8 cellular contexts compared by ENCODE assay signal in the genomic region with DNA sequence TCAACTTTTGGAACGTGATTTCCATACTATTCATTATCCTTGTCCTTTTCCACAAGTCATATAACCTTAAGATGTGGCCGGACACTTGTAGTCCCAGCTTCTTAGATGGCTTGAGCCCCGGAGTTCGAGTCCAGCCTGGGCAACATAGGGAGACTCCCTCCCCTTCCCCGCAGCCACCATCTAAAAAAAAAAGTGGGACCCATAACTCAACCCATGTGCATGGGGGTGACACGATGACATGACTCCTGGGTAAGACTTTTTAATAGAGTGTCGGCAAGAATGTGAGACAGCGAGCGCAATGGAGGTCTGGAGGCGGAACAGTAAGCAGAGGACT. TPM values are rescaled to one million over a fixed set of nuclear protein-coding genes. Genes with fewer than 3 reads are reported as not detected.
A peak's percentile ranks its signal among the peaks of the same experiment; 100 is the strongest.
DNase-seq lines count a peak whose midpoint lies in the region; ATAC-seq, FAIRE-seq and TF ChIP-seq lines count a peak whose summit lies in the region.

No MANE protein-coding gene starts in this region.

- peak overlapping the region; percentile 97 for H3K4me3 ChIP-seq in Karpas-422 (ENCODE audit: low read length)
- H3K4me3 ChIP-seq in brain microvascular endothelial cell (ENCODE audit: low read depth, low read length) = peak overlapping the region; percentile 92
- H3K4me3 ChIP-seq in HepG2 (replicated peaks in 1 of 3; ENCODE audit: insufficient read depth in 1 of 3, low read depth in 2 of 3, low read length in 3 of 3) = peak overlapping the region; percentile 73 to 88 (median 77); a peak in 5 of 6 replicates
- peak overlapping the region; percentile 91 to 95 for H3K4me3 ChIP-seq in tibial artery

- H3K36me3 Mint-ChIP-seq in CD4-positive, alpha-beta T cell (ENCODE audit: low read depth) = peaks cover 64% of the 10 kb centered on the region

- H4K20me1 ChIP-seq in Karpas-422 (ENCODE audit: insufficient read depth, low read depth, low read length) (no peaks in the 10 kb centered on the region), HepG2 (ENCODE audit: insufficient read depth, low read length) (no peaks in the 10 kb centered on the region)

- no peak for TF ChIP-seq CTCF in CD4-positive, alpha-beta T cell (IDR thresholded peaks at IDR 0.05)
- TF ChIP-seq CTCF in brain microvascular endothelial cell (IDR thresholded peaks at IDR 0.05; ENCODE audit: low read depth, low read length, missing control alignments) (no peak), HepG2 (CRISPR knock-in tag; IDR thresholded peaks at IDR 0.05) (no peak), tibial artery (IDR thresholded peaks at IDR 0.05) (no peak)

- H3K36me3 ChIP-seq in Karpas-422 (ENCODE audit: insufficient read depth, low read length) (peaks cover 31% of the 10 kb centered on the region; the same call in 1 of the 2 replicates), brain microvascular endothelial cell (replicated peaks) (no peaks in the 10 kb centered on the region), HepG2 (replicated peaks in 1 of 2; ENCODE audit: control insufficient read depth in 1 of 2, insufficient read depth in 2 of 2, low read length in 2 of 2) (peaks cover 0 to 14% of the 10 kb centered on the region in 2 experiments; a peak in 2 of 5 replicates), tibial artery (peaks cover 0 to 20% (median 6%) of the 10 kb centered on the region in 3 donors)

- WGBS in HepG2 (ENCODE audit: low lambda C conversion rate) = 8% methylated on average over 10 of the region's 10 CpGs

- no peak for FAIRE-seq in HepG2 (lab: Jason Lieb, UNC)

- TF ChIP-seq RAD21 in HepG2 (CRISPR knock-in tag; IDR thresholded peaks at IDR 0.05) = no peak

- H3K27ac Mint-ChIP-seq in CD4-positive, alpha-beta T cell = peak overlapping the region; percentile 99

- no peaks in the 10 kb centered on the region for H3K9me2 ChIP-seq in Karpas-422 (replicated peaks; ENCODE audit: insufficient read depth, low read length)

- no peaks in the 10 kb centered on the region for H3K9me3 Mint-ChIP-seq in CD4-positive, alpha-beta T cell

- peak; percentile 32 for ATAC-seq in CD4-positive, alpha-beta T cell (ENCODE audit: poor library complexity)
- ATAC-seq in HepG2 = no peak
- ATAC-seq in HG02763 (IDR thresholded peaks at IDR 0.05; ENCODE audit: unreplicated experiment) = no peak

- intact Hi-C loops in CD4-positive, alpha-beta T cell (cut with DNase I, micrococcal nuclease) = no loop called here
- intact Hi-C loops in HepG2 (cut with micrococcal nuclease; ENCODE audit: unreplicated experiment) = no loop called here
- intact Hi-C loops in tibial artery (cut with DNase I; ENCODE audit: low total_unique reads) = loop anchor here (10.0 kb wide), 1 partner anchor 71 kb away; the partner anchor contains the start of genes AIDA and BROX

- H3K27me3 Mint-ChIP-seq in CD4-positive, alpha-beta T cell = no peaks in the 10 kb centered on the region

- no peaks in the 10 kb centered on the region for H3K27me3 ChIP-seq in CD4-positive, alpha-beta T cell (ENCODE audit: control insufficient read depth, insufficient read depth, low read length)
- H3K27me3 ChIP-seq in Karpas-422 (ENCODE audit: low read length) (no peaks in the 10 kb centered on the region), brain microvascular endothelial cell (replicated peaks) (no peaks in the 10 kb centered on the region), HepG2 (ENCODE audit: control insufficient read depth in 1 of 2, insufficient read depth in 2 of 2, low read length in 2 of 2) (no peaks in the 10 kb centered on the region; a peak in 1 of 5 replicates), tibial artery (no peaks in the 10 kb centered on the region)

- TF ChIP-seq POLR2A in HepG2 (IDR thresholded peaks at IDR 0.05; ENCODE audit: insufficient read depth in 1 of 2, low read depth in 2 of 2, low read length in 2 of 2) = no peak

- H3K27ac ChIP-seq in CD4-positive, alpha-beta T cell (ENCODE audit: low read depth, low read length) = peak overlapping the region; percentile 97
- H3K27ac ChIP-seq in Karpas-422 (ENCODE audit: low read length) = peak overlapping the region; percentile 54
- H3K27ac ChIP-seq in brain microvascular endothelial cell = peak overlapping the region; percentile 95
- peak overlapping the region; percentile 93 for H3K27ac ChIP-seq in HepG2 (ENCODE audit: extremely low read length, insufficient read depth, low read length)
- H3K27ac ChIP-seq in tibial artery = peak overlapping the region; percentile 89 to 93

- POLR2A ChIA-PET in CD4-positive, alpha-beta T cell (lab: Charles Lee) = interaction anchor here (0.8 to 4.1 kb wide), 15 partner anchors 9 to 1203 kb away, joined by 3 to 70 read pairs (median 10); partner anchors contain the start of genes AIDA, BROX, DUSP10 and MIA3
- POLR2A ChIA-PET in HepG2 (lab: Yijun Ruan, JAX) = interaction anchor here (1.0 to 2.1 kb wide), 12 partner anchors 9 to 901 kb away, joined by 3 to 20 read pairs (median 4); partner anchors contain the start of genes AIDA, BROX, DUSP10 and TAF1A

- H3K4me2 ChIP-seq in Karpas-422 (ENCODE audit: low read depth, low read length, poor library complexity, severe bottlenecking) (peak overlapping the region; percentile 85), HepG2 (ENCODE audit: low read depth, low read length) (peak overlapping the region; percentile 70)

- H3K9ac ChIP-seq in Karpas-422 (ENCODE audit: low read length) = peak overlapping the region; percentile 87
- H3K9ac ChIP-seq in HepG2 (ENCODE audit: insufficient read depth, low read depth, low read length) = peak overlapping the region; percentile 92

- BruUV-seq in HepG2 (replicated peaks; lab: Mats Ljungman, UMichigan) = TSS peak; percentile 99

- TF ChIP-seq EP300 in HepG2 (IDR thresholded peaks at IDR 0.05; ENCODE audit: low read depth in 2 of 2, low read length in 2 of 2) (no peak), HepG2 (CRISPR knock-in tag; IDR thresholded peaks at IDR 0.05; ENCODE audit: borderline replicate concordance) (no peak)

- in situ Hi-C loops in brain microvascular endothelial cell (cut with HindIII; ENCODE audit: low pct_ligation_motif_present, low sequenced_read_pairs) (no loop called here), HepG2 (cut with HindIII; ENCODE audit: extremely low pct_ligation_motif_present, low pct_unique_long_range_greater_than_20kb) (no loop called here)

- peaks cover 53% of the 10 kb centered on the region for H3K79me2 ChIP-seq in Karpas-422 (ENCODE audit: low read length)
- peaks cover 14% of the 10 kb centered on the region for H3K79me2 ChIP-seq in HepG2 (ENCODE audit: insufficient read depth, low read length)

- H3K9me3 ChIP-seq in CD4-positive, alpha-beta T cell (ENCODE audit: control insufficient read depth, low read length) = no peaks in the 10 kb centered on the region
- H3K9me3 ChIP-seq in Karpas-422 (ENCODE audit: low read length) = no peaks in the 10 kb centered on the region
- H3K9me3 ChIP-seq in HepG2 (ENCODE audit: low read length) = 0 out of 2 replicates have a peak, but pooled peaks cover 5% of the 10 kb centered on the region
- no peaks in the 10 kb centered on the region for H3K9me3 ChIP-seq in tibial artery

- peak in 1 of 10 experiments; percentile 34 for DNase-seq in CD4-positive, alpha-beta T cell
- DNase-seq in Karpas-422 (no peak), brain microvascular endothelial cell (no peak), HepG2 (ENCODE audit: low spot score) (peak; percentile 14), tibial artery (no peak), DMS79 treated with DMSO at 0.1 percent for 48 hours (lab: John Stamatoyannopoulos, UW) (no peak)
- DNase-seq in activated CD4-positive, alpha-beta T cell treated with anti-CD3 and anti-CD28 coated beads, Interleukin-2, amount 50 U/mL, for 1 hour = no peak

- H2AFZ ChIP-seq in Karpas-422 (ENCODE audit: low read length) (peak overlapping the region; percentile 44; the same call in 1 of the 2 replicates), HepG2 (ENCODE audit: low read length) (no peak overlapping the region)

- H3K4me1 ChIP-seq in Karpas-422 (ENCODE audit: low read length) (peaks cover 27% of the 10 kb centered on the region), HepG2 (ENCODE audit: insufficient read depth, low read length) (peaks cover 18% of the 10 kb centered on the region), tibial artery (peaks cover 0 to 15% (median 8%) of the 10 kb centered on the region in 4 donors)

- CTCF ChIA-PET in CD4-positive, alpha-beta T cell (lab: Charles Lee) = interaction anchor here (2.0 to 2.3 kb wide), 3 partner anchors 9 to 70 kb away, joined by 9 to 20 read pairs (median 12); partner anchors contain the start of genes AIDA and BROX
- CTCF ChIA-PET in HepG2 (lab: Yijun Ruan, JAX; ENCODE audit: low intra/inter-chr PET ratio, low total read pairs) = no interaction called here

- peak overlapping the region; percentile 94 for H3K4me3 Mint-ChIP-seq in CD4-positive, alpha-beta T cell

- peaks cover 44% of the 10 kb centered on the region for H3K4me1 Mint-ChIP-seq in CD4-positive, alpha-beta T cell (ENCODE audit: low read depth)

RNA-seq across cellular contexts. Expression of gene MIA3, which starts 25.7 kb away (rescaled TPM):
- total RNA-seq in CD4-positive, alpha-beta T cell = 100 to 1,000 TPM; 123 to 135 TPM
- total RNA-seq in Karpas-422 (2014; rRNA removed; shearing (Covaris generic); ENCODE audit: low replicate concordance) = 45.6 and 106 TPM in 2 replicates
- total RNA-seq in HepG2 (2016; rRNA removed; fragmentation: Illumina TruSeq; extraction: Trizol) = 27.4 and 48.7 TPM in 2 replicates
- 3.2 and 3.7 TPM in 2 replicates for total RNA-seq in HepG2 (2016; cell fraction: cytosol; rRNA removed; fragmentation: Illumina TruSeq; extraction: Trizol; ENCODE audit: low read depth)
- 27.7 and 51.2 TPM in 2 replicates for total RNA-seq in HepG2 (2016; cell fraction: insoluble cytoplasmic fraction; rRNA removed; fragmentation: Illumina TruSeq; extraction: Trizol)
- total RNA-seq in HepG2 (2016; cell fraction: membrane; rRNA removed; fragmentation: Illumina TruSeq; extraction: Trizol) = 7.2 and 9.4 TPM in 2 replicates
- 73.6 and 82.8 TPM in 2 replicates for total RNA-seq in HepG2 (2016; cell fraction: nucleus; rRNA removed; fragmentation: Illumina TruSeq; extraction: Trizol)
- polyA plus RNA-seq in HepG2 (2011; rRNA removed) = 45.2 and 45.6 TPM in 2 replicates
- 34.4 and 35.7 TPM in 2 replicates for polyA plus RNA-seq in HepG2 (2011; cell fraction: cytosol; rRNA removed)
- 125 and 161 TPM in 2 replicates for polyA plus RNA-seq in HepG2 (2011; cell fraction: nucleus; rRNA removed)
- polyA plus RNA-seq in HepG2 (2012) = 25.2 and 38.0 TPM in 2 replicates
- 2.4 and 3.6 TPM in 2 replicates for polyA plus RNA-seq in HepG2 (2016; cell fraction: cytosol; fragmentation: Illumina TruSeq; extraction: Trizol; ENCODE audit: low read depth)
- polyA plus RNA-seq in HepG2 (2016; cell fraction: insoluble cytoplasmic fraction; fragmentation: Illumina TruSeq; extraction: Trizol; ENCODE audit: low read depth) = 14.1 and 14.8 TPM in 2 replicates
- polyA plus RNA-seq in HepG2 (2016; cell fraction: membrane; fragmentation: Illumina TruSeq; extraction: Trizol; ENCODE audit: low read depth) = 3.1 and 5.5 TPM in 2 replicates
- polyA plus RNA-seq in HepG2 (2016; cell fraction: nucleus; fragmentation: Illumina TruSeq; extraction: Trizol; ENCODE audit: insufficient read depth, low read depth) = 108 and 114 TPM in 2 replicates
- 42.0 and 48.4 TPM in 2 replicates for polyA minus RNA-seq in HepG2 (2011; rRNA and poly(A)+ RNA removed; ENCODE audit: low replicate concordance)
- polyA minus RNA-seq in HepG2 (2011; cell fraction: cytosol; rRNA and poly(A)+ RNA removed) = 19.9 and 24.8 TPM in 2 replicates
- polyA minus RNA-seq in HepG2 (2011; cell fraction: nucleus; rRNA and poly(A)+ RNA removed) = 67.5 and 74.8 TPM in 2 replicates

RNA-seq across cellular contexts. Expression of gene TAF1A, which starts 53.8 kb away (rescaled TPM):
- total RNA-seq in CD4-positive, alpha-beta T cell = 1 to 10 TPM; 3.3 to 4.1 TPM
- 17.1 and 32.5 TPM in 2 replicates for total RNA-seq in Karpas-422 (2014; rRNA removed; shearing (Covaris generic); ENCODE audit: low replicate concordance)
- 10.7 and 15.9 TPM in 2 replicates for total RNA-seq in HepG2 (2016; rRNA removed; fragmentation: Illumina TruSeq; extraction: Trizol)
- total RNA-seq in HepG2 (2016; cell fraction: cytosol; rRNA removed; fragmentation: Illumina TruSeq; extraction: Trizol; ENCODE audit: low read depth) = 3.6 and 4.1 TPM in 2 replicates
- total RNA-seq in HepG2 (2016; cell fraction: insoluble cytoplasmic fraction; rRNA removed; fragmentation: Illumina TruSeq; extraction: Trizol) = 13.3 and 16.3 TPM in 2 replicates
- total RNA-seq in HepG2 (2016; cell fraction: membrane; rRNA removed; fragmentation: Illumina TruSeq; extraction: Trizol) = 3.8 TPM in 2 replicates
- total RNA-seq in HepG2 (2016; cell fraction: nucleus; rRNA removed; fragmentation: Illumina TruSeq; extraction: Trizol) = 12.9 and 14.5 TPM in 2 replicates
- 3.0 and 3.3 TPM in 2 replicates for polyA plus RNA-seq in HepG2 (2011; rRNA removed)
- 1.1 and 2.3 TPM in 2 replicates for polyA plus RNA-seq in HepG2 (2011; cell fraction: cytosol; rRNA removed)
- polyA plus RNA-seq in HepG2 (2011; cell fraction: nucleus; rRNA removed) = 8.5 and 9.7 TPM in 2 replicates
- polyA plus RNA-seq in HepG2 (2012) = 5.5 and 5.7 TPM in 2 replicates
- polyA plus RNA-seq in HepG2 (2016; cell fraction: cytosol; fragmentation: Illumina TruSeq; extraction: Trizol; ENCODE audit: low read depth) = 0.27 and 0.28 TPM in 2 replicates
- 10.8 and 11.2 TPM in 2 replicates for polyA plus RNA-seq in HepG2 (2016; cell fraction: insoluble cytoplasmic fraction; fragmentation: Illumina TruSeq; extraction: Trizol; ENCODE audit: low read depth)
- 0.96 and 1.3 TPM in 2 replicates for polyA plus RNA-seq in HepG2 (2016; cell fraction: membrane; fragmentation: Illumina TruSeq; extraction: Trizol; ENCODE audit: low read depth)
- polyA plus RNA-seq in HepG2 (2016; cell fraction: nucleus; fragmentation: Illumina TruSeq; extraction: Trizol; ENCODE audit: insufficient read depth, low read depth) = 9.7 and 12.6 TPM in 2 replicates
- polyA minus RNA-seq in HepG2 (2011; rRNA and poly(A)+ RNA removed; ENCODE audit: low replicate concordance) = 1.6 and 1.8 TPM in 2 replicates
- 1.3 and 2.9 TPM in 2 replicates for polyA minus RNA-seq in HepG2 (2011; cell fraction: cytosol; rRNA and poly(A)+ RNA removed)
- polyA minus RNA-seq in HepG2 (2011; cell fraction: nucleus; rRNA and poly(A)+ RNA removed) = 22.5 and 27.8 TPM in 2 replicates
